In the genomic region with DNA sequence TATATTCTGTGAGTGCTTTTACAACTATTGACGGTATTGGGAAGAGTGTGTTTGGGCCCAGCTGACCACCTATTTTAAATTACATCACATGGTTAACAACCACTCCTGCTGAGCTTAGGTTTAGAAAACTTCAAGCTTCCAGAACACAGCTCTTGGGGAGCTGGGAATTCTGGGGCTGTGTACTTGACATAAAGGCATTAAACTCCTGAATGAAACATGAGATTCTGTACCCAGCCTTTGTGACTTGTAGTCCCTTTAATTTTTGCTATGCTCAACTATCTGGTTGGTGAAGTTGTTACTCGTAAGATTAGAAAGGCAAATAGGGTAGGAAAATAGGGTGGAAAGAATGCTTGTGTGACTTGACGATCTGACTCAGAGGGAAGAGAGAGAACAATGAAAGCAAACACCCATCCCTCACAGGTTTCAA, we compare ENCODE assay signal across 16 cellular contexts.
DNase-seq lines count a peak whose midpoint lies in the region; ATAC-seq, FAIRE-seq and TF ChIP-seq lines count a peak whose summit lies in the region.
"Had no signal": no experiment of that assay in that cellular context is flagged by ENCODE, and none has a peak within 500 bp of the region (broad histone marks: within the 10 kb centered on the region; RNA-seq: fewer than 3 reads in every experiment).

No MANE protein-coding gene starts in this region.

- H3K27me3 Mint-ChIP-seq in T-helper 2 cell treated with Interferon-gamma antibody and Interleukin-4, amounts not matched to agents 5 μg/mL and 100 μg/mL, for 36 hours (ENCODE audit: low read depth): peaks cover 5% of the 10 kb centered on the region

- H3K4me3 ChIP-seq in HepG2 (replicated peaks in 1 of 3; ENCODE audit: insufficient read depth in 1 of 3, low read depth in 2 of 3, low read length in 3 of 3) (no peak overlapping the region), right lobe of liver (no peak overlapping the region), cardiac fibroblast (replicated peaks in 1 of 2; ENCODE audit: low read depth in 2 of 2, low read length in 2 of 2) (no peak overlapping the region), trophoblast cell (ENCODE audit: low read depth, low read length) (no peak overlapping the region)
- H3K4me3 ChIP-seq: pancreas had no signal

- intact Hi-C loops in HepG2 (cut with micrococcal nuclease; ENCODE audit: unreplicated experiment) (no loop called here), right lobe of liver (cut with DNase I) (no loop called here)

- no peak for ATAC-seq in HepG2
- no peak for ATAC-seq in right lobe of liver
- no peak for ATAC-seq in GM21529 (IDR thresholded peaks at IDR 0.05; ENCODE audit: unreplicated experiment)
- ATAC-seq: pancreas had no signal

- H3K36me3 Mint-ChIP-seq in T-helper 2 cell treated with Interferon-gamma antibody and Interleukin-4, amounts not matched to agents 5 μg/mL and 100 μg/mL, for 36 hours (ENCODE audit: low read depth): no peaks in the 10 kb centered on the region
- H3K36me3 Mint-ChIP-seq: activated CD4-positive, alpha-beta memory T cell treated with anti-CD3 and anti-CD28 coated beads for 36 hours had no signal

- no peaks in the 10 kb centered on the region for H3K9me3 Mint-ChIP-seq in T-helper 2 cell treated with Interferon-gamma antibody and Interleukin-4, amounts not matched to agents 5 μg/mL and 100 μg/mL, for 36 hours
- H3K9me3 Mint-ChIP-seq: activated CD4-positive, alpha-beta memory T cell treated with anti-CD3 and anti-CD28 coated beads for 36 hours had no signal

- H4K12ac ChIP-seq in trophoblast cell (ENCODE audit: low read depth, low read length): no peak overlapping the region

- no peaks in the 10 kb centered on the region for H3K79me2 ChIP-seq in HepG2 (ENCODE audit: insufficient read depth, low read length)
- H3K79me2 ChIP-seq in trophoblast cell (ENCODE audit: control insufficient read depth, insufficient read depth, low read length, poor library complexity): no peaks in the 10 kb centered on the region

- H3K27ac ChIP-seq in HepG2 (ENCODE audit: extremely low read length, insufficient read depth, low read length) (no peak overlapping the region), right lobe of liver (no peak overlapping the region), trophoblast cell (ENCODE audit: low read depth, low read length) (no peak overlapping the region)
- H3K27ac ChIP-seq: pancreas had no signal

- no peak overlapping the region for H2AFZ ChIP-seq in HepG2 (ENCODE audit: low read length)
- H2AFZ ChIP-seq in trophoblast cell (ENCODE audit: insufficient read depth, low read length, poor library complexity): no peak overlapping the region

- WGBS in HepG2 (ENCODE audit: low lambda C conversion rate): 27% methylated on average over 3 of the region's 3 CpGs
- 77% methylated on average over 3 of the region's 3 CpGs for WGBS in right lobe of liver (ENCODE audit: insufficient coverage, low coverage, low lambda C conversion rate, missing lambda C conversion rate)
- WGBS in trophoblast cell (ENCODE audit: extremely low coverage, insufficient coverage, insufficient read length): no CpG with 5 or more reads among the region's 3 CpGs

- no TSS peak for BruUV-seq in HepG2 (replicated peaks; lab: Mats Ljungman, UMichigan)

- H3K14ac ChIP-seq in trophoblast cell (ENCODE audit: low read length): no peak overlapping the region

- H2BK5ac ChIP-seq in trophoblast cell (ENCODE audit: low read depth, low read length, poor library complexity): no peak overlapping the region

- H3K4me3 Mint-ChIP-seq in T-helper 2 cell treated with Interferon-gamma antibody and Interleukin-4, amounts not matched to agents 5 μg/mL and 100 μg/mL, for 36 hours: no peak overlapping the region
- H3K4me3 Mint-ChIP-seq: activated CD4-positive, alpha-beta memory T cell treated with anti-CD3 and anti-CD28 coated beads for 36 hours had no signal

- H3K4me1 ChIP-seq in HepG2 (ENCODE audit: insufficient read depth, low read length) (peaks cover 20% of the 10 kb centered on the region), right lobe of liver (peaks cover 0 to 26% (median 10%) of the 10 kb centered on the region in 4 donors), trophoblast cell (ENCODE audit: control insufficient read depth in 1 of 2, insufficient read depth in 2 of 2, low read length in 2 of 2) (peaks cover 6 to 13% of the 10 kb centered on the region in 2 experiments)

- no peaks in the 10 kb centered on the region for H4K20me1 ChIP-seq in HepG2 (ENCODE audit: insufficient read depth, low read length)

- FAIRE-seq in HepG2 (lab: Jason Lieb, UNC): peak; percentile 72

- CTCF ChIA-PET in HepG2 (lab: Yijun Ruan, JAX; ENCODE audit: low intra/inter-chr PET ratio, low total read pairs): no interaction called here

- no peak overlapping the region for H2BK12ac ChIP-seq in trophoblast cell (ENCODE audit: low read length)

- no peak overlapping the region for H3K4ac ChIP-seq in trophoblast cell (ENCODE audit: low read depth, low read length)

- no peak overlapping the region for H4K91ac ChIP-seq in trophoblast cell (ENCODE audit: low read depth, low read length)

- H2AK5ac ChIP-seq in trophoblast cell (ENCODE audit: low read length): no peak overlapping the region

- no peak overlapping the region for H2BK120ac ChIP-seq in trophoblast cell (ENCODE audit: insufficient read depth, low read length, poor library complexity)

- TF ChIP-seq CTCF in HepG2 (CRISPR knock-in tag; IDR thresholded peaks at IDR 0.05) (no peak), right lobe of liver (IDR thresholded peaks at IDR 0.05) (no peak), cardiac fibroblast (IDR thresholded peaks at IDR 0.05; ENCODE audit: low read depth, low read length) (no peak)

- no peak overlapping the region for H3K23ac ChIP-seq in trophoblast cell (ENCODE audit: low read length)

- POLR2A ChIA-PET in HepG2 (lab: Yijun Ruan, JAX): no interaction called here

- TF ChIP-seq RAD21 in HepG2 (CRISPR knock-in tag; IDR thresholded peaks at IDR 0.05): no peak

- no peaks in the 10 kb centered on the region for H3K36me3 ChIP-seq in HepG2 (replicated peaks in 1 of 2; ENCODE audit: control insufficient read depth in 1 of 2, insufficient read depth in 2 of 2, low read length in 2 of 2)
- no peaks in the 10 kb centered on the region for H3K36me3 ChIP-seq in right lobe of liver
- no peaks in the 10 kb centered on the region for H3K36me3 ChIP-seq in trophoblast cell (ENCODE audit: control insufficient read depth in 1 of 2, insufficient read depth in 2 of 2, low read length in 2 of 2)
- H3K36me3 ChIP-seq: pancreas had no signal

- DNase-seq in HepG2 (ENCODE audit: low spot score) (no peak), right lobe of liver (no peak), cardiac fibroblast (ENCODE audit: low read depth in 2 of 2) (peak; percentile 13 to 59), lung microvascular endothelial cell (ENCODE audit: low read depth in 2 of 2) (peak; percentile 12 to 58), 8988T (no peak), trophoblast cell (no peak)
- no peak for DNase-seq in T-helper 2 cell treated with Interferon-gamma antibody and Interleukin-4, amounts not matched to agents 5 μg/mL and 100 μg/mL, for 36 hours (ENCODE audit: low spot score)
- DNase-seq: activated CD4-positive, alpha-beta memory T cell treated with anti-CD3 and anti-CD28 coated beads for 36 hours; COR-L47; GF-D8; KBM-7; NCI-H1436; NCI-H774; pancreas; Right ventricle myocardium superior had no signal

- no peak overlapping the region for H3K9ac ChIP-seq in HepG2 (ENCODE audit: insufficient read depth, low read depth, low read length)
- no peak overlapping the region for H3K9ac ChIP-seq in trophoblast cell (ENCODE audit: low read length)

- H3K18ac ChIP-seq in trophoblast cell (ENCODE audit: low read length): no peak overlapping the region

- H3K4me2 ChIP-seq in HepG2 (ENCODE audit: low read depth, low read length) (no peak overlapping the region), trophoblast cell (ENCODE audit: low read length) (no peak overlapping the region)

- TF ChIP-seq EP300 in HepG2 (IDR thresholded peaks at IDR 0.05; ENCODE audit: low read depth in 2 of 2, low read length in 2 of 2) (no peak), HepG2 (CRISPR knock-in tag; IDR thresholded peaks at IDR 0.05; ENCODE audit: borderline replicate concordance) (no peak)

- no peaks in the 10 kb centered on the region for H3K9me3 ChIP-seq in HepG2 (ENCODE audit: low read length)
- H3K9me3 ChIP-seq in right lobe of liver: no peaks in the 10 kb centered on the region
- no peaks in the 10 kb centered on the region for H3K9me3 ChIP-seq in trophoblast cell (ENCODE audit: insufficient read depth, low read depth, low read length)
- H3K9me3 ChIP-seq: pancreas had no signal

- TF ChIP-seq POLR2A in HepG2 (IDR thresholded peaks at IDR 0.05; ENCODE audit: insufficient read depth in 1 of 2, low read depth in 2 of 2, low read length in 2 of 2): no peak
- TF ChIP-seq POLR2A in right lobe of liver (IDR thresholded peaks at IDR 0.05): no peak

- in situ Hi-C loops in HepG2 (cut with HindIII; ENCODE audit: extremely low pct_ligation_motif_present, low pct_unique_long_range_greater_than_20kb): no loop called here

- H3K27me3 ChIP-seq in HepG2 (ENCODE audit: control insufficient read depth in 1 of 2, insufficient read depth in 2 of 2, low read length in 2 of 2) (no peaks in the 10 kb centered on the region; a peak in 2 of 5 replicates), right lobe of liver (no peaks in the 10 kb centered on the region), trophoblast cell (ENCODE audit: insufficient read depth, low read length) (no peaks in the 10 kb centered on the region)
- H3K27me3 ChIP-seq: pancreas had no signal

- peaks cover 9% of the 10 kb centered on the region for H3K79me1 ChIP-seq in trophoblast cell (ENCODE audit: low read length)

- H4K8ac ChIP-seq in trophoblast cell (ENCODE audit: low read depth, low read length): no peak overlapping the region

- H3K4me1 Mint-ChIP-seq in T-helper 2 cell treated with Interferon-gamma antibody and Interleukin-4, amounts not matched to agents 5 μg/mL and 100 μg/mL, for 36 hours (ENCODE audit: low read depth): no peaks in the 10 kb centered on the region

- H3K27ac Mint-ChIP-seq in T-helper 2 cell treated with Interferon-gamma antibody and Interleukin-4, amounts not matched to agents 5 μg/mL and 100 μg/mL, for 36 hours: no peak overlapping the region
- H3K27ac Mint-ChIP-seq: activated CD4-positive, alpha-beta memory T cell treated with anti-CD3 and anti-CD28 coated beads for 36 hours had no signal

TF ChIP-seq in HepG2, 621 proteins besides CTCF, POLR2A, EP300 and RAD21 (continues in another document):
- TF ChIP-seq ZNF547 (CRISPR knock-in tag; IDR thresholded peaks at IDR 0.05) (no peak), ONECUT2 (CRISPR knock-in tag; IDR thresholded peaks at IDR 0.05) (no peak)

Comparison
In these comparisons a context has a peak if more than half of its experiments do, and no peak if none do; other contexts are left out.
1. DNase-seq: peak in cardiac fibroblast (2 of 2) and lung microvascular endothelial cell (2 of 2); none in HepG2 (single experiment), right lobe of liver (0 of 3), 8988T (single experiment), trophoblast cell (0 of 2) and T-helper 2 cell treated with Interferon-gamma antibody and Interleukin-4, amounts not matched to agents 5 μg/mL and 100 μg/mL, for 36 hours (single experiment).